ENCODE assay signal across 29 cellular contexts in genomic region chr15:68335655-68336054, GRCh38. TPM values are rescaled to one million over a fixed set of nuclear protein-coding genes. Genes with fewer than 3 reads are reported as not detected.
DNase-seq lines count a peak whose midpoint lies in the region; ATAC-seq and TF ChIP-seq lines count a peak whose summit lies in the region.
"Had no signal": no experiment of that assay in that cellular context is flagged by ENCODE, and none has a peak within 500 bp of the region (broad histone marks: within the 10 kb centered on the region; RNA-seq: fewer than 3 reads in every experiment).

No MANE protein-coding gene starts in this region.

- peak overlapping the region; percentile 4 for H3K27ac ChIP-seq in right cardiac atrium (ENCODE audit: low read length)
- peak overlapping the region in 7 of 8 donors; percentile 70 to 89 (median 86) for H3K27ac ChIP-seq in spleen
- H3K27ac ChIP-seq: 22Rv1, testis, WERI-Rb-1 had no signal

- 67% methylated on average over 14 of the region's 14 CpGs for WGBS in right cardiac atrium
- 65 to 78% (median 73%) methylated on average over 7 to 14 of the region's 14 CpGs for WGBS in spleen, 5 donors

- no peak for TF ChIP-seq CTCF in spleen (IDR thresholded peaks at IDR 0.05 in 8 of 11, conservative IDR thresholded peaks at IDR 0.05 in 3 of 11)

- peak in 1 of 3 donors; percentile 13 for TF ChIP-seq POLR2A in spleen (IDR thresholded peaks at IDR 0.05)

- intact Hi-C loops in right cardiac atrium (cut with DNase I) (no loop called here), spleen (cut with DNase I; ENCODE audit: low total_unique reads) (no loop called here)

- peak; percentile 8 to 9 for DNase-seq in NCI-H446 (lab: John Stamatoyannopoulos, UW)
- no peak for DNase-seq in NCI-H446 treated with DMSO at 0.1 percent for 48 hours (lab: John Stamatoyannopoulos, UW)
- peak; percentile 72 for DNase-seq in cerebellum (ENCODE audit: low spot score)
- DNase-seq in right cardiac atrium, result peak in 2 of 3 donors; percentile 75 to 76
- peak; percentile 84 for DNase-seq in spleen
- no peak for DNase-seq in HK-2 (ENCODE audit: unreplicated experiment)
- no peak for DNase-seq in middle frontal gyrus (ENCODE audit: extremely low spot score, low spot score)
- DNase-seq: activated CD4-positive, alpha-beta T cell treated with anti-CD3 and anti-CD28 coated beads, Interleukin-2, amount 10 ng/mL, durations not matched to agents 24 days and 14 days; activated naive CD4-positive, alpha-beta T cell; activated T-cell treated with anti-CD3 and anti-CD28 coated beads, Interleukin-2, amount 50 U/mL, for 72 hours; CD4-positive, alpha-beta memory T cell; Karpas-422; MV-4-11; natural killer cell; NCI-H146; NCI-H524 treated with DMSO at 0.1 percent for 48 hours; SHP77 treated with DMSO at 0.1 percent for 48 hours; sigmoid colon; stimulated activated naive CD8-positive, alpha-beta T cell treated with anti-CD3 and anti-CD28 coated beads, Interleukin-15, Interleukin-2, amounts not matched to agents 100 U/mL and 50 U/mL, for 24 hours; SW 1271; T-helper 9 cell; testis; WERI-Rb-1 had no signal

- peak; percentile 26 to 51 for ATAC-seq in right cardiac atrium
- ATAC-seq in HG02884 (IDR thresholded peaks at IDR 0.05; ENCODE audit: unreplicated experiment), result no peak
- ATAC-seq: activated T-cell treated with anti-CD3 and anti-CD28 coated beads, Interleukin-2, amount 50 U/mL, for 72 hours; GM12878; natural killer cell; PC-3; stimulated activated naive CD8-positive, alpha-beta T cell treated with anti-CD3 and anti-CD28 coated beads, Interleukin-15, Interleukin-2, amounts not matched to agents 100 U/mL and 50 U/mL, for 24 hours had no signal

- H3K36me3 ChIP-seq in spleen, result no peaks in the 10 kb centered on the region
- H3K36me3 ChIP-seq: gastrocnemius medialis, sigmoid colon, WERI-Rb-1 had no signal

- no peak overlapping the region for H3K4me3 ChIP-seq in right cardiac atrium (ENCODE audit: low read length)
- no peak overlapping the region for H3K4me3 ChIP-seq in spleen
- H3K4me3 ChIP-seq: dorsolateral prefrontal cortex, gastrocnemius medialis, GM12878, sigmoid colon, testis had no signal

- H3K4me1 ChIP-seq in right cardiac atrium (ENCODE audit: control insufficient read depth, insufficient read depth, low read length) (peaks cover 12% of the 10 kb centered on the region), spleen (peaks cover 3 to 44% (median 33%) of the 10 kb centered on the region in 6 donors)

- H3K27me3 ChIP-seq in right cardiac atrium (ENCODE audit: control insufficient read depth, insufficient read depth) (no peaks in the 10 kb centered on the region), spleen (replicated peaks in 1 of 7) (no peaks in the 10 kb centered on the region)
- H3K27me3 ChIP-seq: dorsolateral prefrontal cortex, gastrocnemius medialis, sigmoid colon, testis had no signal

- no peaks in the 10 kb centered on the region for H3K9me3 ChIP-seq in right cardiac atrium (ENCODE audit: control insufficient read depth, low read length)
- H3K9me3 ChIP-seq in spleen, result no peaks in the 10 kb centered on the region
- H3K9me3 ChIP-seq: gastrocnemius medialis, sigmoid colon, testis had no signal

RNA-seq across cellular contexts. Expression of gene FEM1B, which starts 58.1 kb away (rescaled TPM):
- total RNA-seq in cerebellum (130 TPM), right cardiac atrium (10 to 100 TPM; 53.5 to 86.9 (median 57.4) TPM), spleen (10 to 100 TPM; 43.5 to 63.5 (median 45.6) TPM)
- polyA plus RNA-seq in right cardiac atrium (13.8 TPM), spleen (10 to 100 TPM in 1 of 3 donors, 1 to 10 TPM in 2; 6.2 to 10.4 (median 7.5) TPM)

Comparison
In these comparisons a context has a peak if more than half of its experiments do, and no peak if none do; other contexts are left out.
1. DNase-seq: peak in NCI-H446 (2 of 2), cerebellum (single experiment), right cardiac atrium (2 of 3) and spleen (single experiment); none in NCI-H446 treated with DMSO at 0.1 percent for 48 hours (single experiment), HK-2 (single experiment) and middle frontal gyrus (single experiment).